Comparison of ENCODE assay signal across 31 cellular contexts in genomic region chr3:15591928-15592327, GRCh38.
"Had no signal": no experiment of that assay in that cellular context is flagged by ENCODE, and none has a peak within 500 bp of the region (broad histone marks: within the 10 kb centered on the region; RNA-seq: fewer than 3 reads in every experiment).

No MANE protein-coding gene starts in this region.

- H3K9me3 ChIP-seq: esophagus muscularis mucosa, gastrocnemius medialis, heart left ventricle had no signal

- H3K27me3 ChIP-seq: brain microvascular endothelial cell, dorsolateral prefrontal cortex, esophagus muscularis mucosa, foreskin keratinocyte, gastrocnemius medialis, heart left ventricle had no signal

- H3K27ac ChIP-seq: brain microvascular endothelial cell, coronary artery, dorsolateral prefrontal cortex, esophagus muscularis mucosa, foreskin keratinocyte, gastrocnemius medialis, heart left ventricle, WERI-Rb-1 had no signal

- ATAC-seq: activated CD4-positive, CD25-positive, alpha-beta regulatory T cell treated with anti-CD3 and anti-CD28 coated beads, Interleukin-2, amount 50 U/mL, for 24 hours; activated naive CD4-positive, alpha-beta T cell treated with anti-CD3 and anti-CD28 coated beads, Interleukin-2, amount 50 U/mL, for 72 hours; activated T-cell treated with anti-CD3 and anti-CD28 coated beads, Interleukin-2, amount 50 U/mL, for 72 hours; effector memory CD8-positive, alpha-beta T cell; foreskin keratinocyte; gastrocnemius medialis; heart left ventricle; T-helper 17 cell had no signal

- FAIRE-seq: astrocyte, bronchial epithelial cell had no signal

- H3K4me3 ChIP-seq: coronary artery, dorsolateral prefrontal cortex, esophagus muscularis mucosa, gastrocnemius medialis, heart left ventricle had no signal

- DNase-seq: activated B cell treated with CpG ODN at 0.5 μM for 24 hours; activated CD4-positive, alpha-beta T cell treated with anti-CD3 and anti-CD28 coated beads for 48 hours; activated CD4-positive, alpha-beta T cell treated with anti-CD3 and anti-CD28 coated beads, Interleukin-2, amount 50 U/mL, for 1 hour; activated CD4-positive, alpha-beta T cell treated with anti-CD3 and anti-CD28 coated beads, Interleukin-2, amount 50 U/mL, for 48 hours; activated CD8-positive, alpha-beta memory T cell treated with anti-CD3 and anti-CD28 coated beads, Interleukin-2, amount 50 U/mL, for 48 hours; activated gamma-delta T cell; activated naive CD4-positive, alpha-beta T cell; activated naive CD4-positive, alpha-beta T cell treated with anti-CD3 and anti-CD28 coated beads, Interleukin-2, amount 10 ng/mL, durations not matched to agents 7 days and 5 days; activated T-cell treated with anti-CD3 and anti-CD28 coated beads for 4 hours; activated T-cell treated with anti-CD3 and anti-CD28 coated beads, Interleukin-2, amount 50 U/mL, for 24 hours; activated T-cell treated with anti-CD3 and anti-CD28 coated beads, Interleukin-2, amount 50 U/mL, for 72 hours; amniotic stem cell; anterior cingulate cortex; brain microvascular endothelial cell; dorsolateral prefrontal cortex; effector memory CD8-positive, alpha-beta T cell; erythroblast; foreskin keratinocyte; gastrocnemius medialis; glutamatergic neuron; heart left ventricle; T-helper 1 cell; T-helper 17 cell; T1000; WERI-Rb-1 had no signal

- H3K4me1 ChIP-seq: esophagus muscularis mucosa, foreskin keratinocyte, gastrocnemius medialis, heart left ventricle had no signal
